In the genomic region with DNA sequence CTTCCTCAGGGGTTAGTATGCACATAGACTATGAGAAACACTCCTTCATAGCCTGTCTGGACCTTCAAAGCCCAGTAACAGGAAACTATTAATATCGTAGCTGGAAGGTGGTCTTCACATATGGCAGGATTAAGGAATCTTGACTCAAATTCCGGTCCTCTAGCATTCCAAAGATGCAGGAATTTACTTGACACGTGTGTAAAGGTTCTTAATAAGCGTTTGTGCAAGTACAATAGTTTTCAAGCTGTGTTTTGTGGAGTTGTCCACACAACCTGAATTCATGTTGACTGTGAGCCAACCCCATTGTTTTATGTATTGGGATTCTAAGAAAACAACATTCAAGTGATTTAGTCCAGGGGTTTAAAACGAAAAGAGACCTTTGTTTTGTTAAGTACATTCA, we compare ENCODE assay signal across 16 cellular contexts.
"Had no signal": no experiment of that assay in that cellular context is flagged by ENCODE, and none has a peak within 500 bp of the region (broad histone marks: within the 10 kb centered on the region; RNA-seq: fewer than 3 reads in every experiment).

No MANE protein-coding gene starts in this region.

- FAIRE-seq: urothelium cell line had no signal

- H3K9me3 ChIP-seq: mucosa of descending colon, right lobe of liver, spleen had no signal

- H3K36me3 Mint-ChIP-seq: naive thymus-derived CD8-positive, alpha-beta T cell had no signal

- H3K27ac Mint-ChIP-seq: activated CD8-positive, alpha-beta T cell treated with anti-CD3 and anti-CD28 coated beads for 36 hours; activated T-cell treated with anti-CD3 and anti-CD28 coated beads, Interleukin-2, amount 50 U/mL, for 72 hours; naive thymus-derived CD8-positive, alpha-beta T cell; progenitor cell of endocrine pancreas had no signal

- H3K4me1 ChIP-seq: right lobe of liver had no signal

- H3K4me1 Mint-ChIP-seq: naive thymus-derived CD8-positive, alpha-beta T cell had no signal

- H3K9me3 Mint-ChIP-seq: activated CD8-positive, alpha-beta T cell treated with anti-CD3 and anti-CD28 coated beads for 36 hours; activated T-cell treated with anti-CD3 and anti-CD28 coated beads, Interleukin-2, amount 50 U/mL, for 72 hours; naive thymus-derived CD8-positive, alpha-beta T cell had no signal

- H3K27me3 Mint-ChIP-seq: activated CD8-positive, alpha-beta T cell treated with anti-CD3 and anti-CD28 coated beads for 36 hours; naive thymus-derived CD8-positive, alpha-beta T cell; progenitor cell of endocrine pancreas had no signal

- H3K4me3 ChIP-seq: mucosa of descending colon, right lobe of liver, spleen had no signal

- H3K27ac ChIP-seq: right lobe of liver, spleen had no signal

- DNase-seq: activated CD4-positive, CD25-positive, alpha-beta regulatory T cell treated with anti-CD3 and anti-CD28 coated beads, Interleukin-2, amount 50 U/mL, for 72 hours; activated CD8-positive, alpha-beta memory T cell treated with anti-CD3 and anti-CD28 coated beads, Interleukin-2, amount 50 U/mL, for 4 hours; activated CD8-positive, alpha-beta T cell treated with anti-CD3 and anti-CD28 coated beads for 36 hours; activated gamma-delta T cell treated with Interleukin-2 at 50 U/mL for 16 hours; activated T-cell treated with anti-CD3 and anti-CD28 coated beads, Interleukin-2, amount 50 U/mL, for 72 hours; left colon; mammary epithelial cell; mucosa of descending colon; naive thymus-derived CD8-positive, alpha-beta T cell; nucleus accumbens; right lobe of liver; spleen; stimulated activated CD4-positive, alpha-beta T cell treated with anti-CD3 and anti-CD28 coated beads, Interleukin-2, amount 100 ng/mL, for 24 hours; stimulated activated naive CD4-positive, alpha-beta T cell had no signal

- H3K27me3 ChIP-seq: right lobe of liver had no signal

- H3K4me3 Mint-ChIP-seq: activated CD8-positive, alpha-beta T cell treated with anti-CD3 and anti-CD28 coated beads for 36 hours; activated T-cell treated with anti-CD3 and anti-CD28 coated beads, Interleukin-2, amount 50 U/mL, for 72 hours; naive thymus-derived CD8-positive, alpha-beta T cell had no signal
